1 cellular context compared by ENCODE assay signal in genomic region chr6:129709909-129710721, GRCh38.
TF ChIP-seq lines count a peak whose summit lies in the region.

ARHGAP18 (minus strand) TSS chr6:129710177; CDS start chr6:129710136, 41 bp downstream.

TF ChIP-seq in HepG2, 621 proteins besides CTCF, POLR2A, EP300 and RAD21 (continued from another document and continues in another):
- no peak for TF ChIP-seq GLMP (CRISPR knock-in tag; IDR thresholded peaks at IDR 0.05; ENCODE audit: borderline replicate concordance)
- no peak for TF ChIP-seq TP53 (CRISPR knock-in tag; conservative IDR thresholded peaks at IDR 0.05)
- TF ChIP-seq ZNF180 (CRISPR knock-in tag; IDR thresholded peaks at IDR 0.05; ENCODE audit: borderline replicate concordance, low read depth) = no peak
- peak; percentile 76; the same call in 1 of the 2 replicates for TF ChIP-seq ZBTB20 (CRISPR knock-in tag; IDR thresholded peaks at IDR 0.05; ENCODE audit: borderline replicate concordance, low read depth)
- peak; percentile 85; the same call in 1 of the 2 replicates for TF ChIP-seq THAP9 (CRISPR knock-in tag; IDR thresholded peaks at IDR 0.05; ENCODE audit: borderline replicate concordance)
- peak; percentile 90; the same call in 1 of the 2 replicates for TF ChIP-seq TGIF2 (CRISPR knock-in tag; IDR thresholded peaks at IDR 0.05)
- TF ChIP-seq ZNF850 (CRISPR knock-in tag; conservative IDR thresholded peaks at IDR 0.05) = no peak
- no peak for TF ChIP-seq ZBTB21 (CRISPR knock-in tag; IDR thresholded peaks at IDR 0.05)
- peak; percentile 91; the same call in 1 of the 2 replicates for TF ChIP-seq ZNF839 (CRISPR knock-in tag; IDR thresholded peaks at IDR 0.05; ENCODE audit: borderline replicate concordance)
- peak; percentile 28; the same call in 1 of the 2 replicates for TF ChIP-seq ZMAT3 (CRISPR knock-in tag; conservative IDR thresholded peaks at IDR 0.05)
- peak; percentile 78 for TF ChIP-seq YEATS4 (CRISPR knock-in tag; IDR thresholded peaks at IDR 0.05; ENCODE audit: borderline replicate concordance)
- TF ChIP-seq ZBED4 (CRISPR knock-in tag; IDR thresholded peaks at IDR 0.05; ENCODE audit: borderline replicate concordance) = peak; percentile 73; the same call in 1 of the 2 replicates
- TF ChIP-seq ARHGAP35 (CRISPR knock-in tag; IDR thresholded peaks at IDR 0.05; ENCODE audit: borderline replicate concordance) = no peak; the same call in 1 of the 2 replicates
- no peak; the same call in 1 of the 2 replicates for TF ChIP-seq PRDM15 (CRISPR knock-in tag; IDR thresholded peaks at IDR 0.05)
- no peak for TF ChIP-seq HMG20B (CRISPR knock-in tag; conservative IDR thresholded peaks at IDR 0.05)
- TF ChIP-seq ZNF207 (IDR thresholded peaks at IDR 0.05; ENCODE audit: borderline replicate concordance) = no peak
- no peak for TF ChIP-seq PCBP2 (optimal IDR thresholded peaks at IDR 0.05; ENCODE audit: low read depth, low read length, poor library complexity, severe bottlenecking)
- peak; percentile 75 for TF ChIP-seq KAT8 (CRISPR knock-in tag; IDR thresholded peaks at IDR 0.05)
- peak; percentile 85 for TF ChIP-seq MED1 (CRISPR knock-in tag; IDR thresholded peaks at IDR 0.05)
- TF ChIP-seq TBX2 (CRISPR knock-in tag; IDR thresholded peaks at IDR 0.05; ENCODE audit: borderline replicate concordance) = peak; percentile 93
- 0 out of 2 replicates have a peak, but pooled peaks have one; percentile 47 for TF ChIP-seq ZNF225 (CRISPR knock-in tag; IDR thresholded peaks at IDR 0.05)
- TF ChIP-seq SMC3 (IDR thresholded peaks at IDR 0.05; ENCODE audit: low read length) = no peak
- peak; percentile 36; the same call in 1 of the 2 replicates for TF ChIP-seq ZZZ3 (CRISPR knock-in tag; IDR thresholded peaks at IDR 0.05; ENCODE audit: borderline replicate concordance)
- no peak; the same call in 1 of the 2 replicates for TF ChIP-seq ZNF484 (CRISPR knock-in tag; IDR thresholded peaks at IDR 0.05; ENCODE audit: borderline replicate concordance, low read depth)
- TF ChIP-seq FLYWCH1 (CRISPR knock-in tag; IDR thresholded peaks at IDR 0.05) = no peak; the same call in 1 of the 2 replicates
- peak; percentile 89 for TF ChIP-seq ZNF567 (CRISPR knock-in tag; IDR thresholded peaks at IDR 0.05; ENCODE audit: borderline replicate concordance)
- TF ChIP-seq FOSL1 (CRISPR knock-in tag; IDR thresholded peaks at IDR 0.05; ENCODE audit: borderline replicate concordance) = no peak
- no peak for TF ChIP-seq ZNF550 (CRISPR knock-in tag; IDR thresholded peaks at IDR 0.05; ENCODE audit: borderline replicate concordance)
- 0 out of 2 replicates have a peak, but pooled peaks have one; percentile 70 for TF ChIP-seq ZNF136 (CRISPR knock-in tag; IDR thresholded peaks at IDR 0.05; ENCODE audit: low read depth)
- no peak for TF ChIP-seq ZMAT5 (CRISPR knock-in tag; IDR thresholded peaks at IDR 0.05; ENCODE audit: borderline replicate concordance, low read depth)
- TF ChIP-seq RORA (CRISPR knock-in tag; IDR thresholded peaks at IDR 0.05) = no peak
- no peak for TF ChIP-seq MBD4 (IDR thresholded peaks at IDR 0.05; ENCODE audit: borderline replicate concordance, low read length)
- TF ChIP-seq ZNF230 (CRISPR knock-in tag; IDR thresholded peaks at IDR 0.05) = peak; percentile 95
- no peak for TF ChIP-seq ZSCAN25 (CRISPR knock-in tag; IDR thresholded peaks at IDR 0.05)
- peak; percentile 15; the same call in 1 of the 2 replicates for TF ChIP-seq HIC2 (CRISPR knock-in tag; IDR thresholded peaks at IDR 0.05; ENCODE audit: low read depth)
- peak; percentile 45 for TF ChIP-seq AGO2 (optimal IDR thresholded peaks at IDR 0.05; ENCODE audit: low read depth, low read length)
- peak; percentile 66 for TF ChIP-seq RARA (CRISPR knock-in tag; IDR thresholded peaks at IDR 0.05)
- TF ChIP-seq ZNF549 (CRISPR knock-in tag; IDR thresholded peaks at IDR 0.05) = no peak
- TF ChIP-seq SSRP1 (CRISPR knock-in tag; IDR thresholded peaks at IDR 0.05) = no peak
- TF ChIP-seq MNT (IDR thresholded peaks at IDR 0.05) = peak; percentile 27; the same call in 1 of the 2 replicates
- TF ChIP-seq ZKSCAN5 (CRISPR knock-in tag; IDR thresholded peaks at IDR 0.05) = peak; percentile 86
- peak; percentile 63; the same call in 1 of the 2 replicates for TF ChIP-seq ZNF639 (CRISPR knock-in tag; conservative IDR thresholded peaks at IDR 0.05)
- TF ChIP-seq ZNF768 (CRISPR knock-in tag; IDR thresholded peaks at IDR 0.05) = peak; percentile 53; the same call in 1 of the 2 replicates
- 0 out of 2 replicates have a peak, but pooled peaks have one; percentile 42 for TF ChIP-seq TBP (CRISPR knock-in tag; IDR thresholded peaks at IDR 0.05)
- TF ChIP-seq BRD4 (CRISPR knock-in tag; IDR thresholded peaks at IDR 0.05) = peak; percentile 79
- TF ChIP-seq PHF8 (CRISPR knock-in tag; IDR thresholded peaks at IDR 0.05) = peak; percentile 74
- peak; percentile 98 for TF ChIP-seq SAP130 (CRISPR knock-in tag; IDR thresholded peaks at IDR 0.05; ENCODE audit: low read depth)
- TF ChIP-seq ZNF7 (CRISPR knock-in tag; IDR thresholded peaks at IDR 0.05) = no peak
- TF ChIP-seq ZNF841 (CRISPR knock-in tag; IDR thresholded peaks at IDR 0.05; ENCODE audit: borderline replicate concordance) = no peak
- 0 out of 2 replicates have a peak, but pooled peaks have one; percentile 50 for TF ChIP-seq SALL2 (CRISPR knock-in tag; IDR thresholded peaks at IDR 0.05)
- peak; percentile 91; the same call in 1 of the 2 replicates for TF ChIP-seq ZNF619 (CRISPR knock-in tag; IDR thresholded peaks at IDR 0.05)
